Comparison of ENCODE assay signal across 9 cellular contexts in the genomic region with DNA sequence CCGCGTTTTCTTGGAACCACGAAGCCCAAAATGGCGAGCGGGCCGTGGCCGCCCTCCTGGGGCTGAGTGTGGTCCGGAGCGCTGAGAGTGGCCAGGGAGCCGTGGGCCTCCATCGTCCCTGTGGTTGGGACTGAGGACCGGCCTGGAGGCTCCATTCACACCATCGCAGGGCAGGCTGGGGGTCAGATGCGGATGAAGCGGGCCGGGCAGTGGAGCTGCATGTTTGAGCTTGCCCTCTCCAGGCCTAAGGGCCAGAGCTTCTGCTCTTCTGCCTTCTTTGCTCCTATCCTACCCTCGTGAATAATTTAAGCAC. TPM values are rescaled to one million over a fixed set of nuclear protein-coding genes. Genes with fewer than 3 reads are reported as not detected.
A peak's percentile ranks its signal among the peaks of the same experiment; 100 is the strongest.
DNase-seq lines count a peak whose midpoint lies in the region; ATAC-seq and TF ChIP-seq lines count a peak whose summit lies in the region.
"Had no signal": no experiment of that assay in that cellular context is flagged by ENCODE, and none has a peak within 500 bp of the region (broad histone marks: within the 10 kb centered on the region; RNA-seq: fewer than 3 reads in every experiment).

No MANE protein-coding gene starts in this region.

- no peak overlapping the region for H3T11ph ChIP-seq in H9 (ENCODE audit: low read length)

- no peak overlapping the region for H4K5ac ChIP-seq in H9 (ENCODE audit: insufficient read length, low read depth, low read length)

- intact Hi-C loops in right cardiac atrium (cut with DNase I), result no loop called here
- intact Hi-C loops in thyroid gland (cut with DNase I), result no loop called here

- H3K4ac ChIP-seq in H9 (ENCODE audit: low read depth, low read length), result no peak overlapping the region

- H3K27me3 ChIP-seq in H9 (ENCODE audit: insufficient read depth, low read length) (peaks cover 84% of the 10 kb centered on the region), right cardiac atrium (ENCODE audit: control insufficient read depth, insufficient read depth) (no peaks in the 10 kb centered on the region), smooth muscle cell (ENCODE audit: low read depth) (peaks cover 90% of the 10 kb centered on the region), thyroid gland (peaks cover 6% of the 10 kb centered on the region)

- WGBS in H9 (ENCODE audit: extremely low coverage, insufficient read length, low lambda C conversion rate), result no CpG with 5 or more reads among the region's 17 CpGs
- WGBS in right cardiac atrium, result 26% methylated on average over 17 of the region's 17 CpGs
- WGBS in smooth muscle cell (ENCODE audit: low lambda C conversion rate), result 20% methylated on average over 17 of the region's 17 CpGs
- 57 to 72% methylated on average over 7 to 16 of the region's 17 CpGs for WGBS in thyroid gland, 2 donors

- H2BK120ac ChIP-seq in H9 (ENCODE audit: low read depth, low read length, poor library complexity, severe bottlenecking), result no peak overlapping the region

- no peak for TF ChIP-seq POLR2A in thyroid gland (IDR thresholded peaks at IDR 0.05)

- peak; percentile 46 for DNase-seq in H9
- DNase-seq in T-cell, result no peak
- DNase-seq in right cardiac atrium, result no peak
- no peak for DNase-seq in smooth muscle cell (lab: John Stamatoyannopoulos, UW; ENCODE audit: unreplicated experiment)
- no peak for DNase-seq in Kasumi-1 (lab: John Stamatoyannopoulos, UW)
- no peak for DNase-seq in HCEC 1CT
- no peak for DNase-seq in thyroid gland
- DNase-seq: NCI-H1092, NCI-H446 had no signal

- no peaks in the 10 kb centered on the region for H3F3A ChIP-seq in smooth muscle cell (ENCODE audit: low read depth)

- peaks cover 3% of the 10 kb centered on the region in 2 experiments; a peak in 2 of 5 replicates for H3K9me3 Mint-ChIP-seq in H9
- H3K9me3 Mint-ChIP-seq in T-cell, result no peaks in the 10 kb centered on the region

- H4K20me1 ChIP-seq in H9 (ENCODE audit: control insufficient read depth, insufficient read depth, insufficient read length), result no peaks in the 10 kb centered on the region
- H4K20me1 ChIP-seq in smooth muscle cell (ENCODE audit: low read depth), result no peaks in the 10 kb centered on the region

- peaks cover 99% of the 10 kb centered on the region for H3K27me3 Mint-ChIP-seq in H9 (ENCODE audit: low read depth)
- H3K27me3 Mint-ChIP-seq in T-cell, result peaks cover 59 to 80% of the 10 kb centered on the region in 2 donors

- H3K27ac Mint-ChIP-seq in H9, result no peak overlapping the region
- H3K27ac Mint-ChIP-seq in T-cell, result no peak overlapping the region

- no peak overlapping the region for H2AK5ac ChIP-seq in H9 (ENCODE audit: insufficient read length, low read length)

- CTCF ChIA-PET in T-cell (lab: Charles Lee), result no interaction called here

- ATAC-seq in T-cell (replicated peaks in 1 of 4) (no peak), right cardiac atrium (no peak)

- H3K9ac ChIP-seq in H9 (ENCODE audit: extremely low read depth, insufficient read length, low read length) (no peak overlapping the region), smooth muscle cell (ENCODE audit: low read depth) (no peak overlapping the region)

- no peak for TF ChIP-seq CTCF in H9 (conservative IDR thresholded peaks at IDR 0.05)
- TF ChIP-seq CTCF in smooth muscle cell (IDR thresholded peaks at IDR 0.05; ENCODE audit: borderline replicate concordance, insufficient read depth, poor library complexity, severe bottlenecking), result no peak
- TF ChIP-seq CTCF in thyroid gland (IDR thresholded peaks at IDR 0.05), result no peak

- H3K4me3 ChIP-seq in right cardiac atrium (ENCODE audit: low read length) (peak overlapping the region; percentile 42), smooth muscle cell (peak overlapping the region; percentile 42), thyroid gland (replicated peaks in 1 of 3) (no peak overlapping the region)

- H3K23me2 ChIP-seq in H9 (ENCODE audit: insufficient read length, low read depth, low read length, poor library complexity, severe bottlenecking), result no peaks in the 10 kb centered on the region

- H3K4me1 Mint-ChIP-seq in H9 (peaks cover 34 to 58% of the 10 kb centered on the region in 2 experiments), T-cell (peaks cover 0 to 10% (median 7%) of the 10 kb centered on the region in 3 donors)

- H3K79me2 ChIP-seq in H9 (ENCODE audit: insufficient read depth, low read length) (no peaks in the 10 kb centered on the region), smooth muscle cell (ENCODE audit: low read depth) (no peaks in the 10 kb centered on the region)

- H4K8ac ChIP-seq in H9 (replicated peaks; ENCODE audit: insufficient read length, low read depth, low read length), result no peak overlapping the region

- H3K4me1 ChIP-seq in H9 (ENCODE audit: insufficient read depth, low read length) (no peaks in the 10 kb centered on the region; the same call in 1 of the 2 replicates), right cardiac atrium (ENCODE audit: control insufficient read depth, insufficient read depth, low read length) (peaks cover 5% of the 10 kb centered on the region), smooth muscle cell (ENCODE audit: low read depth) (peaks cover 29% of the 10 kb centered on the region), thyroid gland (peaks cover 0 to 17% of the 10 kb centered on the region in 2 donors)

- peak overlapping the region; percentile 30; the same call in 1 of the 2 replicates for H3K14ac ChIP-seq in H9 (ENCODE audit: insufficient read depth, low read length)

- no peaks in the 10 kb centered on the region for H3K9me3 ChIP-seq in H9 (ENCODE audit: control insufficient read depth, low read depth, low read length)
- H3K9me3 ChIP-seq in right cardiac atrium (ENCODE audit: control insufficient read depth, low read length), result no peaks in the 10 kb centered on the region
- no peaks in the 10 kb centered on the region for H3K9me3 ChIP-seq in smooth muscle cell (replicated peaks; ENCODE audit: low read depth)
- H3K9me3 ChIP-seq in thyroid gland, result no peaks in the 10 kb centered on the region

- H2AFZ ChIP-seq in H9 (ENCODE audit: low read length) (no peak overlapping the region), smooth muscle cell (ENCODE audit: low read depth) (peak overlapping the region; percentile 29)

- POLR2A ChIA-PET in T-cell (lab: Charles Lee), result no interaction called here

- H3K36me3 Mint-ChIP-seq in H9 (ENCODE audit: insufficient read depth in 1 of 3, low read depth in 3 of 3) (no peaks in the 10 kb centered on the region), T-cell (no peaks in the 10 kb centered on the region)

- H3K56ac ChIP-seq in H9 (ENCODE audit: insufficient read length, low read depth, low read length), result no peak overlapping the region

- H3K23ac ChIP-seq in H9 (ENCODE audit: insufficient read length, low read depth, low read length), result no peak overlapping the region

- H2BK5ac ChIP-seq in H9 (ENCODE audit: insufficient read length, low read length), result no peak overlapping the region

- H3K36me3 ChIP-seq in smooth muscle cell (ENCODE audit: low read depth), result no peaks in the 10 kb centered on the region
- H3K36me3 ChIP-seq in thyroid gland, result no peaks in the 10 kb centered on the region

- H2BK15ac ChIP-seq in H9 (ENCODE audit: low read depth, low read length), result no peak overlapping the region

- no peaks in the 10 kb centered on the region for H3K79me1 ChIP-seq in H9 (ENCODE audit: insufficient read depth, low read depth, low read length, poor library complexity, severe bottlenecking)

- no peak overlapping the region for H4K91ac ChIP-seq in H9 (ENCODE audit: insufficient read length, low read depth, low read length)

- H2BK20ac ChIP-seq in H9 (ENCODE audit: low read depth, low read length, poor library complexity, severe bottlenecking), result no peak overlapping the region

- H3K4me3 Mint-ChIP-seq in H9 (peak overlapping the region in 1 of 2 experiments; percentile 51; a peak in 3 of 5 replicates), T-cell (peak overlapping the region; percentile 42 to 78 (median 50))

- H2BK12ac ChIP-seq in H9 (ENCODE audit: insufficient read length, low read depth, low read length), result no peak overlapping the region

- H3K18ac ChIP-seq in H9 (ENCODE audit: insufficient read length, low read depth, low read length), result peak overlapping the region; percentile 39

- H3K27ac ChIP-seq in H9 (ENCODE audit: insufficient read length, low read depth, low read length) (no peak overlapping the region), right cardiac atrium (ENCODE audit: low read length) (no peak overlapping the region), smooth muscle cell (ENCODE audit: low read depth) (no peak overlapping the region), thyroid gland (no peak overlapping the region)

- H3K4me2 ChIP-seq in H9 (ENCODE audit: insufficient read depth, insufficient read length, low read length) (no peak overlapping the region), smooth muscle cell (peak overlapping the region; percentile 83)

RNA-seq across cellular contexts. Expression of a gene that starts 44.8 kb away (rescaled TPM):
- total RNA-seq in H9 (2021) (57.7 and 60.3 TPM in 2 replicates), T-cell (100 to 1,000 TPM; 136 to 171 (median 165) TPM), right cardiac atrium (10 to 100 TPM; 28.5 to 34.8 (median 33.7) TPM), smooth muscle cell (26.6 and 34.3 TPM in 2 replicates), thyroid gland (10 to 100 TPM; 31.2 to 78.8 (median 61.0) TPM)
- polyA plus RNA-seq in right cardiac atrium (26.0 TPM), smooth muscle cell (41.6 and 50.7 TPM in 2 replicates)

Comparison
In these comparisons a context has a peak if more than half of its experiments do, and no peak if none do; other contexts are left out.
1. H3K4me3 ChIP-seq: peak in right cardiac atrium (single experiment) and smooth muscle cell (single experiment); none in thyroid gland (0 of 3).